32 cellular contexts compared by ENCODE assay signal in genomic region chr10:51658075-51658474, GRCh38.
"Had no signal": no experiment of that assay in that cellular context is flagged by ENCODE, and none has a peak within 500 bp of the region (broad histone marks: within the 10 kb centered on the region; RNA-seq: fewer than 3 reads in every experiment).

No MANE protein-coding gene starts in this region.

- H3K9me3 ChIP-seq: ascending aorta, Peyer's patch had no signal

- H3K4me3 Mint-ChIP-seq: activated CD4-positive, alpha-beta memory T cell treated with anti-CD3 and anti-CD28 coated beads, Interleukin-2, amount 10 ng/mL, durations not matched to agents 7 days and 5 days; activated CD8-positive, alpha-beta memory T cell treated with anti-CD3 and anti-CD28 coated beads, Interleukin-2, amount 10 ng/mL, durations not matched to agents 7 days and 5 days; activated naive CD8-positive, alpha-beta T cell treated with anti-CD3 and anti-CD28 coated beads for 36 hours; activated T-cell treated with anti-CD3 and anti-CD28 coated beads, Interleukin-2, amount 50 U/mL, for 72 hours; activated T-helper 17 cell treated with anti-CD3 and anti-CD28 coated beads, Interleukin-2, amount 50 U/mL, for 72 hours had no signal

- H3K4me1 Mint-ChIP-seq: activated CD4-positive, alpha-beta memory T cell treated with anti-CD3 and anti-CD28 coated beads, Interleukin-2, amount 10 ng/mL, durations not matched to agents 7 days and 5 days; activated CD8-positive, alpha-beta memory T cell treated with anti-CD3 and anti-CD28 coated beads, Interleukin-2, amount 10 ng/mL, durations not matched to agents 7 days and 5 days; activated naive CD8-positive, alpha-beta T cell treated with anti-CD3 and anti-CD28 coated beads for 36 hours; activated T-helper 17 cell treated with anti-CD3 and anti-CD28 coated beads, Interleukin-2, amount 50 U/mL, for 72 hours had no signal

- H3K27ac ChIP-seq: Peyer's patch, SK-N-MC, WERI-Rb-1 had no signal

- H3K27me3 ChIP-seq: ascending aorta, Peyer's patch had no signal

- H3K4me1 ChIP-seq: Peyer's patch had no signal

- H3K4me3 ChIP-seq: ascending aorta, K562, Peyer's patch, SK-N-MC had no signal

- H3K36me3 Mint-ChIP-seq: activated CD8-positive, alpha-beta memory T cell treated with anti-CD3 and anti-CD28 coated beads, Interleukin-2, amount 10 ng/mL, durations not matched to agents 7 days and 5 days; activated naive CD8-positive, alpha-beta T cell treated with anti-CD3 and anti-CD28 coated beads for 36 hours had no signal

- H3K36me3 ChIP-seq: ascending aorta, Peyer's patch, WERI-Rb-1 had no signal

- DNase-seq: activated CD4-positive, alpha-beta memory T cell treated with anti-CD3 and anti-CD28 coated beads, Interleukin-2, amount 10 ng/mL, durations not matched to agents 7 days and 5 days; activated CD4-positive, alpha-beta T cell treated with anti-CD3 and anti-CD28 coated beads for 1 hour; activated CD4-positive, alpha-beta T cell treated with anti-CD3 and anti-CD28 coated beads for 48 hours; activated CD4-positive, CD25-positive, alpha-beta regulatory T cell; activated CD8-positive, alpha-beta memory T cell treated with anti-CD3 and anti-CD28 coated beads for 24 hours; activated CD8-positive, alpha-beta memory T cell treated with anti-CD3 and anti-CD28 coated beads, Interleukin-2, amount 10 ng/mL, durations not matched to agents 7 days and 5 days; activated CD8-positive, alpha-beta memory T cell treated with anti-CD3 and anti-CD28 coated beads, Interleukin-2, amount 50 U/mL, for 48 hours; activated effector memory CD4-positive, alpha-beta T cell treated with anti-CD3 and anti-CD28 coated beads, Interleukin-2, amount 50 U/mL, for 16 hours; activated naive CD4-positive, alpha-beta T cell; activated naive CD4-positive, alpha-beta T cell treated with anti-CD3 and anti-CD28 coated beads, Interleukin-2, amount 50 U/mL, for 16 hours; activated naive CD8-positive, alpha-beta T cell treated with anti-CD3 and anti-CD28 coated beads for 36 hours; activated T-cell treated with anti-CD3 and anti-CD28 coated beads, Interleukin-2, amount 50 U/mL, for 72 hours; amniotic stem cell; caudate nucleus; NCI-H1105; NCI-H1417 treated with DMSO at 0.1 percent for 48 hours; NCI-H1694; NCI-H2029; NCI-H510A; NCI-H526; NCI-H748 treated with DMSO at 0.1 percent for 48 hours; NK-92 treated with Interleukin-12 subunit alpha and Interleukin-12 subunit beta, amount 100 ng/mL, for 24 hours; PC-3; Peyer's patch; RPMI8226; SIG-M5; T1000; WERI-Rb-1 had no signal

- H3K27ac Mint-ChIP-seq: activated CD4-positive, alpha-beta memory T cell treated with anti-CD3 and anti-CD28 coated beads, Interleukin-2, amount 10 ng/mL, durations not matched to agents 7 days and 5 days; activated CD8-positive, alpha-beta memory T cell treated with anti-CD3 and anti-CD28 coated beads, Interleukin-2, amount 10 ng/mL, durations not matched to agents 7 days and 5 days; activated naive CD8-positive, alpha-beta T cell treated with anti-CD3 and anti-CD28 coated beads for 36 hours; activated T-cell treated with anti-CD3 and anti-CD28 coated beads, Interleukin-2, amount 50 U/mL, for 72 hours; activated T-helper 17 cell treated with anti-CD3 and anti-CD28 coated beads, Interleukin-2, amount 50 U/mL, for 72 hours had no signal

- ATAC-seq: activated CD8-positive, alpha-beta memory T cell treated with anti-CD3 and anti-CD28 coated beads, Interleukin-2, amount 10 ng/mL, durations not matched to agents 7 days and 5 days; activated T-cell treated with anti-CD3 and anti-CD28 coated beads, Interleukin-2, amount 50 U/mL, for 72 hours; activated T-helper 17 cell treated with anti-CD3 and anti-CD28 coated beads, Interleukin-2, amount 50 U/mL, for 72 hours; K562; PC-3 had no signal

- H3K9me3 Mint-ChIP-seq: activated CD4-positive, alpha-beta memory T cell treated with anti-CD3 and anti-CD28 coated beads, Interleukin-2, amount 10 ng/mL, durations not matched to agents 7 days and 5 days; activated naive CD8-positive, alpha-beta T cell treated with anti-CD3 and anti-CD28 coated beads for 36 hours; activated T-cell treated with anti-CD3 and anti-CD28 coated beads, Interleukin-2, amount 50 U/mL, for 72 hours; activated T-helper 17 cell treated with anti-CD3 and anti-CD28 coated beads, Interleukin-2, amount 50 U/mL, for 72 hours had no signal
